ENCODE assay signal across 17 cellular contexts in the genomic region with DNA sequence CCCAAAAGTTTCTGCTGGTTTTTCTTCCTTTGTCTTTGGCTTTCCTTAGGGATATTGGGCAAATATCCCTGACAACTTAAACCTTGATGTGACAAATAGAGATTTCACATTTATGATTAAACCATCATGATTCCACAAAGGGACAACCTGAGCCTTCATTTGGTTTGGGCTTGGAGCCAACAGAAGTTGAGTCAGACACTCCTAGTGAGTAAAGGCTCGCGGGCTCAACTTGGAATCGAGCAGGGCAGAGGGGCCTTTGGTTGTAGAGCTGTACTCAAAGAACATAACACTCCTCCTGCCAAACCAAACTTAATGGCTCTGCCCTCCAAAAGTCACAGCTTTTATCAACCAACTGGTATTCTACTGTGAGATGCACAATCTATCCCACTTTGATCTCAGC.
A peak's percentile ranks its signal among the peaks of the same experiment; 100 is the strongest.
DNase-seq lines count a peak whose midpoint lies in the region; ATAC-seq and TF ChIP-seq lines count a peak whose summit lies in the region.
"Had no signal": no experiment of that assay in that cellular context is flagged by ENCODE, and none has a peak within 500 bp of the region (broad histone marks: within the 10 kb centered on the region; RNA-seq: fewer than 3 reads in every experiment).

No MANE protein-coding gene starts in this region.

- H3K27me3 ChIP-seq in MG63 (no peaks in the 10 kb centered on the region), left lung (no peaks in the 10 kb centered on the region)
- H3K27me3 ChIP-seq: BLaER1, pancreas, spleen had no signal

- ATAC-seq in left lung: peak; percentile 52
- ATAC-seq in activated naive CD8-positive, alpha-beta T cell treated with anti-CD3 and anti-CD28 coated beads, Interleukin-2, amount 50 U/mL, for 24 hours: no peak

- no peaks in the 10 kb centered on the region for H3K27me3 Mint-ChIP-seq in chondrocyte (ENCODE audit: low read depth)
- peaks cover 4% of the 10 kb centered on the region for H3K27me3 Mint-ChIP-seq in T-helper 2 cell treated with Interferon-gamma antibody and Interleukin-4, amounts not matched to agents 5 μg/mL and 100 μg/mL, for 36 hours (ENCODE audit: low read depth)
- H3K27me3 Mint-ChIP-seq in activated naive CD8-positive, alpha-beta T cell treated with anti-CD3 and anti-CD28 coated beads, Interleukin-2, amount 50 U/mL, for 24 hours: no peaks in the 10 kb centered on the region

- TF ChIP-seq CTCF in astrocyte of the spinal cord (IDR thresholded peaks at IDR 0.05; ENCODE audit: low read depth, low read length) (no peak), left lung (IDR thresholded peaks at IDR 0.05) (no peak), chondrocyte (IDR thresholded peaks at IDR 0.05) (no peak)

- in situ Hi-C loops in astrocyte of the spinal cord (cut with HindIII; ENCODE audit: low sequenced_read_pairs): no loop called here

- peaks cover 15 to 21% of the 10 kb centered on the region in 2 donors for H3K4me1 ChIP-seq in left lung
- H3K4me1 ChIP-seq: pancreas had no signal

- intact Hi-C loops in left lung (cut with DNase I): no loop called here

- no peaks in the 10 kb centered on the region for H3K9me3 Mint-ChIP-seq in chondrocyte (ENCODE audit: low read depth)
- H3K9me3 Mint-ChIP-seq in T-helper 2 cell treated with Interferon-gamma antibody and Interleukin-4, amounts not matched to agents 5 μg/mL and 100 μg/mL, for 36 hours: no peaks in the 10 kb centered on the region
- no peaks in the 10 kb centered on the region for H3K9me3 Mint-ChIP-seq in activated naive CD8-positive, alpha-beta T cell treated with anti-CD3 and anti-CD28 coated beads, Interleukin-2, amount 50 U/mL, for 24 hours
- H3K9me3 Mint-ChIP-seq: activated naive CD4-positive, alpha-beta T cell treated with anti-CD3 and anti-CD28 coated beads for 36 hours; central memory CD8-positive, alpha-beta T cell; H9 had no signal

- no peaks in the 10 kb centered on the region for H3K36me3 Mint-ChIP-seq in chondrocyte (ENCODE audit: low read depth)
- H3K36me3 Mint-ChIP-seq in T-helper 2 cell treated with Interferon-gamma antibody and Interleukin-4, amounts not matched to agents 5 μg/mL and 100 μg/mL, for 36 hours (ENCODE audit: low read depth): no peaks in the 10 kb centered on the region
- no peaks in the 10 kb centered on the region for H3K36me3 Mint-ChIP-seq in activated naive CD8-positive, alpha-beta T cell treated with anti-CD3 and anti-CD28 coated beads, Interleukin-2, amount 50 U/mL, for 24 hours (ENCODE audit: low read depth)

- H3K9me3 ChIP-seq in MG63: no peaks in the 10 kb centered on the region
- no peaks in the 10 kb centered on the region for H3K9me3 ChIP-seq in left lung
- H3K9me3 ChIP-seq: BLaER1, pancreas, spleen had no signal

- H3K4me3 ChIP-seq in MG63 (no peak overlapping the region), astrocyte of the spinal cord (ENCODE audit: low read depth, low read length) (no peak overlapping the region), left lung (no peak overlapping the region)
- H3K4me3 ChIP-seq: BLaER1, pancreas, spleen had no signal

- no peak overlapping the region for H3K27ac ChIP-seq in left lung
- H3K27ac ChIP-seq: BLaER1, pancreas, spleen had no signal

- peaks cover 24% of the 10 kb centered on the region for H3K4me1 Mint-ChIP-seq in chondrocyte (ENCODE audit: low read depth)
- peaks cover 6% of the 10 kb centered on the region for H3K4me1 Mint-ChIP-seq in T-helper 2 cell treated with Interferon-gamma antibody and Interleukin-4, amounts not matched to agents 5 μg/mL and 100 μg/mL, for 36 hours (ENCODE audit: low read depth)
- H3K4me1 Mint-ChIP-seq in activated naive CD8-positive, alpha-beta T cell treated with anti-CD3 and anti-CD28 coated beads, Interleukin-2, amount 50 U/mL, for 24 hours: no peaks in the 10 kb centered on the region
- H3K4me1 Mint-ChIP-seq: central memory CD8-positive, alpha-beta T cell; H9 had no signal

- no peak overlapping the region for H3K27ac Mint-ChIP-seq in chondrocyte (ENCODE audit: unreplicated experiment)
- no peak overlapping the region for H3K27ac Mint-ChIP-seq in T-helper 2 cell treated with Interferon-gamma antibody and Interleukin-4, amounts not matched to agents 5 μg/mL and 100 μg/mL, for 36 hours
- H3K27ac Mint-ChIP-seq in activated naive CD8-positive, alpha-beta T cell treated with anti-CD3 and anti-CD28 coated beads, Interleukin-2, amount 50 U/mL, for 24 hours: no peak overlapping the region
- H3K27ac Mint-ChIP-seq: activated naive CD4-positive, alpha-beta T cell treated with anti-CD3 and anti-CD28 coated beads for 36 hours; H9 had no signal

- H3K4me3 Mint-ChIP-seq in chondrocyte (ENCODE audit: unreplicated experiment): no peak overlapping the region
- no peak overlapping the region for H3K4me3 Mint-ChIP-seq in T-helper 2 cell treated with Interferon-gamma antibody and Interleukin-4, amounts not matched to agents 5 μg/mL and 100 μg/mL, for 36 hours
- H3K4me3 Mint-ChIP-seq in activated naive CD8-positive, alpha-beta T cell treated with anti-CD3 and anti-CD28 coated beads, Interleukin-2, amount 50 U/mL, for 24 hours: no peak overlapping the region
- H3K4me3 Mint-ChIP-seq: activated naive CD4-positive, alpha-beta T cell treated with anti-CD3 and anti-CD28 coated beads for 36 hours; central memory CD8-positive, alpha-beta T cell; H9 had no signal

- H3K36me3 ChIP-seq in MG63: no peaks in the 10 kb centered on the region
- no peaks in the 10 kb centered on the region for H3K36me3 ChIP-seq in left lung
- H3K36me3 ChIP-seq: BLaER1, pancreas, spleen had no signal

- DNase-seq in ELR (ENCODE audit: low read depth) (peak; percentile 42), MG63 (peak; percentile 34), astrocyte of the spinal cord (ENCODE audit: low read depth, low spot score) (peak; percentile 58), left lung (no peak), chondrocyte (ENCODE audit: low spot score) (no peak), Kasumi-1 (lab: John Stamatoyannopoulos, UW) (no peak)
- no peak for DNase-seq in T-helper 2 cell treated with Interferon-gamma antibody and Interleukin-4, amounts not matched to agents 5 μg/mL and 100 μg/mL, for 36 hours (ENCODE audit: low spot score)
- no peak for DNase-seq in activated naive CD8-positive, alpha-beta T cell treated with anti-CD3 and anti-CD28 coated beads, Interleukin-2, amount 50 U/mL, for 24 hours
- DNase-seq: activated naive CD4-positive, alpha-beta T cell treated with anti-CD3 and anti-CD28 coated beads for 36 hours; DND-41; H9; kidney; NCI-H2029; pancreas; spleen had no signal

Comparison
In these comparisons a context has a peak if more than half of its experiments do, and no peak if none do; other contexts are left out.
1. DNase-seq: peak in ELR (single experiment), MG63 (single experiment) and astrocyte of the spinal cord (single experiment); none in left lung (0 of 2), chondrocyte (single experiment), Kasumi-1 (0 of 2), T-helper 2 cell treated with Interferon-gamma antibody and Interleukin-4, amounts not matched to agents 5 μg/mL and 100 μg/mL, for 36 hours (single experiment) and activated naive CD8-positive, alpha-beta T cell treated with anti-CD3 and anti-CD28 coated beads, Interleukin-2, amount 50 U/mL, for 24 hours (single experiment).